Comparison of ENCODE assay signal across 8 cellular contexts in genomic region chr1:41862411-41863221, GRCh38. TPM values are rescaled to one million over a fixed set of nuclear protein-coding genes. Genes with fewer than 3 reads are reported as not detected.
DNase-seq lines count a peak whose midpoint lies in the region; TF ChIP-seq lines count a peak whose summit lies in the region.

No MANE protein-coding gene starts in this region.

- no peaks in the 10 kb centered on the region for H3K27me3 ChIP-seq in neural cell (ENCODE audit: insufficient read depth, low read depth, low read length)
- H3K27me3 ChIP-seq in sigmoid colon, result no peaks in the 10 kb centered on the region

- TF ChIP-seq EP300 in neural cell (conservative IDR thresholded peaks at IDR 0.05; ENCODE audit: poor library complexity, severe bottlenecking) (no peak), sigmoid colon (IDR thresholded peaks at IDR 0.05) (no peak)

- no peak overlapping the region for H2AFZ ChIP-seq in neural cell (ENCODE audit: low read depth, low read length)

- no peak for TF ChIP-seq RAD21 in neural cell (conservative IDR thresholded peaks at IDR 0.05)

- no peaks in the 10 kb centered on the region for H3K4me1 ChIP-seq in sigmoid colon

- no peaks in the 10 kb centered on the region for H3K9me3 Mint-ChIP-seq in activated naive CD8-positive, alpha-beta T cell treated with anti-CD3 and anti-CD28 coated beads for 36 hours

- H3K27ac ChIP-seq in C4-2B (peak overlapping the region; percentile 92), neural cell (ENCODE audit: low read length) (no peak overlapping the region), sigmoid colon (no peak overlapping the region)

- H3K9ac ChIP-seq in neural cell (ENCODE audit: low read length), result peak overlapping the region; percentile 18

- peak overlapping the region; percentile 2 for H3K4me3 ChIP-seq in neural cell (ENCODE audit: low read length)
- no peak overlapping the region for H3K4me3 ChIP-seq in sigmoid colon

- no peak overlapping the region for H3K4me2 ChIP-seq in neural cell (ENCODE audit: low read length)

- no peak for TF ChIP-seq CTCF in C4-2B (conservative IDR thresholded peaks at IDR 0.05)
- no peak for TF ChIP-seq CTCF in neural cell (IDR thresholded peaks at IDR 0.05; ENCODE audit: poor library complexity, severe bottlenecking)
- TF ChIP-seq CTCF in sigmoid colon (IDR thresholded peaks at IDR 0.05), result no peak

- H3K4me1 Mint-ChIP-seq in activated naive CD8-positive, alpha-beta T cell treated with anti-CD3 and anti-CD28 coated beads for 36 hours, result peaks cover 38% of the 10 kb centered on the region

- H3F3A ChIP-seq in neural cell (ENCODE audit: insufficient read depth, low read length, poor library complexity, severe bottlenecking), result no peaks in the 10 kb centered on the region

- no peaks in the 10 kb centered on the region for H4K20me1 ChIP-seq in neural cell (ENCODE audit: insufficient read depth)

- H3K4me3 Mint-ChIP-seq in activated naive CD8-positive, alpha-beta T cell treated with anti-CD3 and anti-CD28 coated beads for 36 hours, result peak overlapping the region; percentile 55

- intact Hi-C loops in sigmoid colon (cut with DNase I), result no loop called here

- WGBS in sigmoid colon, 2 donors, result 50 to 79% methylated on average over 7 of the region's 7 CpGs

- H3K9me3 ChIP-seq in neural cell (ENCODE audit: low read length), result no peaks in the 10 kb centered on the region
- no peaks in the 10 kb centered on the region for H3K9me3 ChIP-seq in sigmoid colon

- TF ChIP-seq POLR2A in sigmoid colon (IDR thresholded peaks at IDR 0.05), result no peak

- H3K36me3 Mint-ChIP-seq in activated naive CD8-positive, alpha-beta T cell treated with anti-CD3 and anti-CD28 coated beads for 36 hours, result peaks cover 4% of the 10 kb centered on the region

- H3K27ac Mint-ChIP-seq in activated naive CD8-positive, alpha-beta T cell treated with anti-CD3 and anti-CD28 coated beads for 36 hours, result peak overlapping the region; percentile 86

- no peaks in the 10 kb centered on the region for H3K9me2 ChIP-seq in neural cell (ENCODE audit: insufficient read depth, low read length)

- DNase-seq in NCI-H345 (lab: John Stamatoyannopoulos, UW), result peak; percentile 51
- DNase-seq in activated naive CD8-positive, alpha-beta T cell treated with anti-CD3 and anti-CD28 coated beads for 36 hours, result peak; percentile 64
- DNase-seq in NCI-H2227 (lab: John Stamatoyannopoulos, UW; ENCODE audit: unreplicated experiment), result no peak
- no peak for DNase-seq in amniotic stem cell (lab: John Stamatoyannopoulos, UW)
- no peak for DNase-seq in NCI-H128 (lab: John Stamatoyannopoulos, UW; ENCODE audit: unreplicated experiment)
- DNase-seq in sigmoid colon, result no peak

- no peaks in the 10 kb centered on the region for H3K27me3 Mint-ChIP-seq in activated naive CD8-positive, alpha-beta T cell treated with anti-CD3 and anti-CD28 coated beads for 36 hours

- H3K79me2 ChIP-seq in neural cell (replicated peaks; ENCODE audit: insufficient read depth, low read length), result no peaks in the 10 kb centered on the region

- H3K36me3 ChIP-seq in neural cell (ENCODE audit: insufficient read depth, low read length) (no peaks in the 10 kb centered on the region), sigmoid colon (no peaks in the 10 kb centered on the region)

TF ChIP-seq in neural cell, 6 proteins besides CTCF, POLR2A, EP300 and RAD21:
- TF ChIP-seq REST (IDR thresholded peaks at IDR 0.05; ENCODE audit: borderline replicate concordance), result no peak
- TF ChIP-seq MXI1 (conservative IDR thresholded peaks at IDR 0.05; ENCODE audit: poor library complexity, severe bottlenecking), result no peak
- no peak for TF ChIP-seq EZH2 (IDR thresholded peaks at IDR 0.05; ENCODE audit: borderline replicate concordance, insufficient read depth, low read length, poor library complexity, severe bottlenecking)
- TF ChIP-seq POLR2AphosphoS5 (IDR thresholded peaks at IDR 0.05), result no peak
- no peak for TF ChIP-seq SMC3 (conservative IDR thresholded peaks at IDR 0.05; ENCODE audit: poor library complexity)
- TF ChIP-seq TAF1 (IDR thresholded peaks at IDR 0.05; ENCODE audit: low read depth), result no peak

RNA-seq across cellular contexts. Expression of gene HIVEP3, which starts 56.1 kb away (rescaled TPM):
- 10 to 100 TPM; 19.4 to 21.3 TPM for total RNA-seq in activated naive CD8-positive, alpha-beta T cell treated with anti-CD3 and anti-CD28 coated beads for 36 hours
- polyA plus RNA-seq in neural cell, result 1.9 and 2.6 TPM in 2 replicates
- polyA minus RNA-seq in neural cell, result 9.3 and 10.7 TPM in 2 replicates
- 1 to 10 TPM; 1.4 to 3.2 (median 3.0) TPM for total RNA-seq in sigmoid colon
- polyA plus RNA-seq in sigmoid colon, result 1 to 10 TPM; 3.3 to 7.8 (median 5.8) TPM

Comparison
In these comparisons a context has a peak if more than half of its experiments do, and no peak if none do; other contexts are left out.
1. DNase-seq: peak in NCI-H345 (single experiment) and activated naive CD8-positive, alpha-beta T cell treated with anti-CD3 and anti-CD28 coated beads for 36 hours (single experiment); none in NCI-H2227 (single experiment), amniotic stem cell (single experiment), NCI-H128 (single experiment) and sigmoid colon (single experiment).
2. RNA of gene HIVEP3, which starts 56.1 kb away (total RNA-seq): 19.4 to 21.3 TPM in activated naive CD8-positive, alpha-beta T cell treated with anti-CD3 and anti-CD28 coated beads for 36 hours; 1.4 to 3.2 TPM in sigmoid colon; every median in the first group is over 4 times any median in the second.